In the genomic region with DNA sequence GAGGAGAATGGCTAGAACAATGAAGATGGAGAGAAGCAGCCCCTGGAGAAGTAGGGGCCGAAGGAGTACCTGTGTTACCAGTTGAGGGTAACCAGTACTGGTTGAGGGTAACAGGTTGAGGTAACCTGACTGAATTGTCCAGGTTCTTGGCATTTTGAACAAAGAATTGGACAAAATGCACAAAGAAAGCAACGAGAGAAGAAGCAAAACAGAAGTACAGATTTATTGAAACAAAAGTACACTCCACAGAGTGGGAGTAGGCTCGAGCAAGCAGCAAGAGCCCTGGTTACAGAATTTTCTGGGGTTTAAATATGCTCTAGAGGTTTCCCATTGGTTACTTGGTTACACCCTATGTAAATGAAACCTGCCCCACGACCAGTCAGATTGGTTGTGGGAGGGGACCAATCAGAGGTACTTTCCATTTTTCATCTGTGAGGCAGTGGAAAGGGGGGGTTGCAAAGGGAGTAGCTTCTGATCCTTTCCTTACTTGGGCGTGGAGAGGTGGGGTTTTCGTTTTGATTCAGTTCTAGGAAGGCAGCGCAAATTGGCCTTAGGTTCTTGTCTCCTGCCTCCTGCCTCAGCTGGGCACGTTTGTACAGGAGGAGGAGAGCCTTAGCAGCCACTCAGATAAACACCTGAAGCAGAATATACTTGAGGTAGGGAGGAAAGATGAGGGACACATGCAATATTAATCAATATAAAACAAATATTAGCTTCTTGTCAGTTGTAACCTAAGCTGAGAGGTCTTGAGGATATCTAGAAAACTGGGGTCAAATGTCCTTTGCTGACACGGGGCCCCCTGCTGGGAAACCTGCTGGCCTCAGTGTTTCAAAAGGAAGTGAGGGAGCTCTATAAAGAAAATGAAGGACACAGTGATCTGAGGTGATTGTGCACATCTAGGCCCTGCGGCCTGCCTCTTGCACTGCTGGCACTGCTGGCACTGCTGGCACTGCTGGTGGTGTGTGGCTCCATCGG, we compare ENCODE assay signal across 9 cellular contexts. TPM values are rescaled to one million over a fixed set of nuclear protein-coding genes. Genes with fewer than 3 reads are reported as not detected.
DNase-seq lines count a peak whose midpoint lies in the region; ATAC-seq, FAIRE-seq and TF ChIP-seq lines count a peak whose summit lies in the region.
"Had no signal": no experiment of that assay in that cellular context is flagged by ENCODE, and none has a peak within 500 bp of the region (broad histone marks: within the 10 kb centered on the region; RNA-seq: fewer than 3 reads in every experiment).

No MANE protein-coding gene starts in this region.

- POLR2A ChIA-PET in PC-3 (lab: Charles Lee; ENCODE audit: unreplicated experiment) = no interaction called here

- H3K36me3 Mint-ChIP-seq in mesothelial cell of epicardium = peaks cover 31% of the 10 kb centered on the region

- H3K27me3 Mint-ChIP-seq in mesothelial cell of epicardium (ENCODE audit: low read depth) = no peaks in the 10 kb centered on the region

- H3K27ac ChIP-seq in PC-3 (ENCODE audit: low read length) (no peak overlapping the region), small intestine (ENCODE audit: low read depth in 1 of 2, low read length in 1 of 2) (no peak overlapping the region)
- H3K27ac ChIP-seq: A549 had no signal

- ATAC-seq in PC-3 = no peak; the same call in 1 of the 2 replicates
- no peak for ATAC-seq in left lobe of liver
- no peak for ATAC-seq in GM19452 (IDR thresholded peaks at IDR 0.05; ENCODE audit: unreplicated experiment)

- no peak overlapping the region for H3K4me2 ChIP-seq in PC-3 (ENCODE audit: low read length)
- H3K4me2 ChIP-seq: A549 had no signal

- H3K9me2 ChIP-seq in PC-3 (replicated peaks; ENCODE audit: low read length) = no peaks in the 10 kb centered on the region

- H3K9me3 ChIP-seq in PC-3 (ENCODE audit: low read length) (no peaks in the 10 kb centered on the region), small intestine (ENCODE audit: control insufficient read depth, low read depth) (no peaks in the 10 kb centered on the region)
- H3K9me3 ChIP-seq: A549 had no signal

- WGBS in small intestine, 3 donors = 49 to 56% (median 49%) methylated on average over 11 of the region's 11 CpGs

- H3K4me3 Mint-ChIP-seq in mesothelial cell of epicardium = no peak overlapping the region

- peak in 2 of 3 experiments; percentile 22 to 23 for DNase-seq in NCI-H1417 (lab: John Stamatoyannopoulos, UW)
- DNase-seq in NCI-H1417 treated with DMSO at 0.1 percent for 48 hours (lab: John Stamatoyannopoulos, UW) = no peak
- DNase-seq in PC-3 = peak; percentile 32
- DNase-seq in bronchial epithelial cell (ENCODE audit: low read depth) = peak; percentile 54
- peak; percentile 54 for DNase-seq in small intestine
- DNase-seq in mesothelial cell of epicardium (ENCODE audit: low spot score in 2 of 2, unreplicated experiment in 2 of 2) = no peak
- no peak for DNase-seq in left lobe of liver (ENCODE audit: low spot score)

- H3K27me3 ChIP-seq in PC-3 (ENCODE audit: low read length) (no peaks in the 10 kb centered on the region), bronchial epithelial cell (ENCODE audit: control insufficient read depth, insufficient read depth, low read length) (no peaks in the 10 kb centered on the region), small intestine (ENCODE audit: control insufficient read depth in 2 of 2, insufficient read depth in 2 of 2, low read length in 2 of 2) (no peaks in the 10 kb centered on the region)

- CTCF ChIA-PET in PC-3 (lab: Charles Lee) = interaction anchor here (2.4 kb wide), 1 partner anchor 69 kb away, joined by 7 read pairs; no protein-coding TSS in a partner anchor

- peaks cover 10% of the 10 kb centered on the region for H3K9me3 Mint-ChIP-seq in mesothelial cell of epicardium

- no peaks in the 10 kb centered on the region for H3K79me2 ChIP-seq in PC-3 (ENCODE audit: low read length)

- no peaks in the 10 kb centered on the region for H3K36me3 ChIP-seq in PC-3 (ENCODE audit: low read depth, low read length)
- no peaks in the 10 kb centered on the region for H3K36me3 ChIP-seq in bronchial epithelial cell (ENCODE audit: control insufficient read depth, insufficient read depth, low read length)
- H3K36me3 ChIP-seq in small intestine (ENCODE audit: control insufficient read depth in 2 of 2, insufficient read depth in 2 of 2, low read length in 2 of 2) = no peaks in the 10 kb centered on the region

- H2AFZ ChIP-seq in PC-3 (ENCODE audit: low read length) = no peak overlapping the region

- no TSS peak for BruUV-seq in PC-3 (replicated peaks; lab: Mats Ljungman, UMichigan)

- TF ChIP-seq CTCF in PC-3 (conservative IDR thresholded peaks at IDR 0.05; ENCODE audit: low read depth, low read length) = no peak
- no peak for TF ChIP-seq CTCF in bronchial epithelial cell (IDR thresholded peaks at IDR 0.05; ENCODE audit: insufficient read depth, low read length, severe bottlenecking)
- TF ChIP-seq CTCF in mesothelial cell of epicardium (IDR thresholded peaks at IDR 0.05; ENCODE audit: unreplicated experiment) = no peak

- no peak overlapping the region for H3K27ac Mint-ChIP-seq in mesothelial cell of epicardium

- H4K20me1 ChIP-seq in PC-3 (ENCODE audit: low read length) = no peaks in the 10 kb centered on the region

- H3K9ac ChIP-seq in PC-3 (ENCODE audit: low read length) = no peak overlapping the region

- no peaks in the 10 kb centered on the region for H3F3A ChIP-seq in PC-3 (ENCODE audit: low read length, unreplicated experiment)

- peaks cover 6% of the 10 kb centered on the region; the same call in 1 of the 2 replicates for H3K4me1 ChIP-seq in PC-3 (ENCODE audit: insufficient read depth, low read length)
- no peaks in the 10 kb centered on the region for H3K4me1 ChIP-seq in small intestine (ENCODE audit: control insufficient read depth in 2 of 2, insufficient read depth in 1 of 2, low read depth in 1 of 2, low read length in 1 of 2)
- H3K4me1 ChIP-seq: A549 had no signal

- intact Hi-C loops in PC-3 (cut with micrococcal nuclease) = no loop called here

- FAIRE-seq in bronchial epithelial cell (lab: Jason Lieb, UNC) (no peak), small intestine (lab: Jason Lieb, UNC) (no peak)
- FAIRE-seq: A549 had no signal

- H3K4me3 ChIP-seq in PC-3 (ENCODE audit: low read length) = no peak overlapping the region
- no peak overlapping the region for H3K4me3 ChIP-seq in bronchial epithelial cell (ENCODE audit: low read depth, low read length)
- H3K4me3 ChIP-seq in small intestine (ENCODE audit: low read depth in 1 of 2, low read length in 2 of 2) = no peak overlapping the region
- H3K4me3 ChIP-seq: A549 had no signal

- H3K4me1 Mint-ChIP-seq in mesothelial cell of epicardium = peaks cover 3% of the 10 kb centered on the region

RNA-seq across cellular contexts. Expression of a gene that starts 14.3 kb away (rescaled TPM):
- total RNA-seq in PC-3 (2014; rRNA removed) = 19.2 and 35.2 TPM in 2 replicates
- total RNA-seq in bronchial epithelial cell = 7.6 and 11.5 TPM in 2 replicates
- 10 to 100 TPM; 48.1 to 55.5 (median 51.9) TPM for polyA plus RNA-seq in small intestine
- total RNA-seq in mesothelial cell of epicardium = 24.7 to 26.1 TPM (median 26.0 TPM) in 3 replicates
- total RNA-seq in left lobe of liver = 20.9 TPM

RNA-seq across cellular contexts. Expression of a gene that starts 26.2 kb away (rescaled TPM):
- 14.4 and 15.9 TPM in 2 replicates for total RNA-seq in PC-3 (2014; rRNA removed)
- 9.0 and 12.3 TPM in 2 replicates for total RNA-seq in bronchial epithelial cell
- 10 to 100 TPM; 12.7 to 33.3 (median 17.3) TPM for polyA plus RNA-seq in small intestine
- total RNA-seq in mesothelial cell of epicardium = 40.1 to 43.6 TPM (median 42.7 TPM) in 3 replicates
- 31.6 TPM for total RNA-seq in left lobe of liver

RNA-seq across cellular contexts. Expression of a gene that starts 38.3 kb away (rescaled TPM):
- 3.8 and 7.3 TPM in 2 replicates for total RNA-seq in PC-3 (2014; rRNA removed)
- 3.7 and 8.8 TPM in 2 replicates for total RNA-seq in bronchial epithelial cell
- 1 to 10 TPM in 2 of 3 donors, under 1 TPM in 1; 0.89 to 4.3 (median 1.4) TPM for polyA plus RNA-seq in small intestine
- 7.0 to 8.9 TPM (median 7.3 TPM) in 3 replicates for total RNA-seq in mesothelial cell of epicardium
- total RNA-seq in left lobe of liver = 1.2 TPM

RNA-seq across cellular contexts. Expression of a gene that starts 52.2 kb away (rescaled TPM):
- 164 and 213 TPM in 2 replicates for total RNA-seq in PC-3 (2014; rRNA removed)
- total RNA-seq in bronchial epithelial cell = 64.5 and 81.0 TPM in 2 replicates
- 100 to 1,000 TPM; 102 to 122 (median 116) TPM for polyA plus RNA-seq in small intestine
- 48.0 to 55.5 TPM (median 53.6 TPM) in 3 replicates for total RNA-seq in mesothelial cell of epicardium
- 50.0 TPM for total RNA-seq in left lobe of liver

Comparison
In these comparisons a context has a peak if more than half of its experiments do, and no peak if none do; other contexts are left out.
1. DNase-seq: peak in NCI-H1417 (2 of 3), PC-3 (single experiment), bronchial epithelial cell (single experiment) and small intestine (single experiment); none in NCI-H1417 treated with DMSO at 0.1 percent for 48 hours (single experiment), mesothelial cell of epicardium (0 of 2) and left lobe of liver (single experiment).